ENCODE assay signal across 8 cellular contexts in the genomic region with DNA sequence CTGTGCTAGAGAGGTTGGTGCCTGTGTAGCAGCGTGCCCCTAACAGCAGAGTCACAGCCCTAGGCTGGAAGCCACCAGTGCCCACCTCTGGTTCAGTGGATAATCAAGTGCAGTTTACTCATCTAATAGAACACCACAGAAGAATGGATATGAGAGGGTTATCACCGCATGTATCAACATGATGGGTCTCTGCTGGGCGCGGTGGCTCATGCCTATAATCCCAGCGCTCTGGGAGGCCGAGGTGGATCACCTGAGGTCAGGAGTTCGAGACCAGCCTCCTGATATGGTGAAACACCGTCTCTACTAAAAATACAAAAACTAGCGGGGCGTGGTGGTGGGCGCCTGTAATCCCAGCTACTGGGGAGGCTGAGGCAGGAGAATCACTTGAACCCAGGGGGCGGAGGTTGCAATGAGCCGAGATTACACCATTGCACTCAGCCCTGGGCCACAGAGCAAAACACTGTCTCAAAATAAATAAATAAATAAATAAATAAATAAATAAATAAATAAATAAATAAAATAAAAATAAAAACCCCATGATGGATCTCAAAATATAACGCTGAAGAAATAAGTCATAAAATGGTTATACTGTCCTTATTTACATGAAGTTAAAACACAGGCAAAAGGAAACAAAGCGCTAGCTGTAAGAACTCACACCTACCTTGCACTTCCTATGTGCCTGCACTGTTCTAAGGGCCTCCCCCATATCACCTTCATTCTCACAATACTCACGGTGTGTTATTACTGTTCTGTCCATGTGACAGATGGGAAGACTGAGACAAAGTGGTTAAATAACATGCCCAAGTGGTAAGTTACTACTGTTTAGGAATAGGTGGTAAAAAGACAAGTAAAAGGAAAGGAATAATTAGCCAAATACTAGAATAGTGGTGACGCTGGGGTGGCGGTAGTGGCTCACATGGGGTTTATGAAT.
DNase-seq lines count a peak whose midpoint lies in the region; ATAC-seq and TF ChIP-seq lines count a peak whose summit lies in the region.

No MANE protein-coding gene starts in this region.

- H3K4me3 ChIP-seq in right lobe of liver: no peak overlapping the region

- peak in 1 of 2 donors; percentile 33 for ATAC-seq in activated naive CD4-positive, alpha-beta T cell treated with anti-CD3 and anti-CD28 coated beads, Interleukin-2, amount 50 U/mL, for 72 hours
- no peak for ATAC-seq in right lobe of liver

- 87% methylated on average over 8 of the region's 18 CpGs for WGBS in right lobe of liver (ENCODE audit: insufficient coverage, low coverage, low lambda C conversion rate, missing lambda C conversion rate)

- no peak for TF ChIP-seq POLR2A in right lobe of liver (IDR thresholded peaks at IDR 0.05)

- H3K9me3 Mint-ChIP-seq in activated naive CD4-positive, alpha-beta T cell treated with anti-CD3 and anti-CD28 coated beads, Interleukin-2, amount 10 ng/mL, durations not matched to agents 7 days and 5 days: no peaks in the 10 kb centered on the region
- no peaks in the 10 kb centered on the region for H3K9me3 Mint-ChIP-seq in activated naive CD4-positive, alpha-beta T cell treated with anti-CD3 and anti-CD28 coated beads, Interleukin-2, amount 50 U/mL, for 72 hours
- no peaks in the 10 kb centered on the region for H3K9me3 Mint-ChIP-seq in type B pancreatic cell

- TF ChIP-seq CTCF in right lobe of liver (IDR thresholded peaks at IDR 0.05): no peak
- TF ChIP-seq CTCF in type B pancreatic cell (conservative IDR thresholded peaks at IDR 0.05): no peak

- no peaks in the 10 kb centered on the region for H3K4me1 ChIP-seq in right lobe of liver

- CTCF ChIA-PET in activated naive CD4-positive, alpha-beta T cell treated with anti-CD3 and anti-CD28 coated beads, Interleukin-2, amount 10 ng/mL, durations not matched to agents 7 days and 5 days (lab: Charles Lee): interaction anchor here (0.5 to 2.0 kb wide), 3 partner anchors 40 to 49 kb away, joined by 3 to 5 read pairs (median 5); no protein-coding TSS in a partner anchor

- no peak overlapping the region for H3K4me3 Mint-ChIP-seq in activated naive CD4-positive, alpha-beta T cell treated with anti-CD3 and anti-CD28 coated beads, Interleukin-2, amount 10 ng/mL, durations not matched to agents 7 days and 5 days
- H3K4me3 Mint-ChIP-seq in type B pancreatic cell: no peak overlapping the region

- DNase-seq in activated naive CD4-positive, alpha-beta T cell treated with anti-CD3 and anti-CD28 coated beads, Interleukin-2, amount 10 ng/mL, durations not matched to agents 7 days and 5 days: no peak
- DNase-seq in activated naive CD4-positive, alpha-beta T cell treated with anti-CD3 and anti-CD28 coated beads, Interleukin-2, amount 50 U/mL, for 16 hours: no peak
- no peak for DNase-seq in activated naive CD4-positive, alpha-beta T cell treated with anti-CD3 and anti-CD28 coated beads, Interleukin-2, amount 50 U/mL, for 72 hours (ENCODE audit: low spot score in 2 of 2)
- no peak for DNase-seq in right lobe of liver
- DNase-seq in type B pancreatic cell (ENCODE audit: extremely low spot score, unreplicated experiment): no peak
- no peak for DNase-seq in NOMO-1 treated with dmso at 0.1 percent for 144 hours (lab: John Stamatoyannopoulos, UW; ENCODE audit: unreplicated experiment)
- no peak for DNase-seq in AG08396 (ENCODE audit: low spot score)
- no peak for DNase-seq in GM03348 (ENCODE audit: low spot score)

- peaks cover 8% of the 10 kb centered on the region for H3K36me3 Mint-ChIP-seq in activated naive CD4-positive, alpha-beta T cell treated with anti-CD3 and anti-CD28 coated beads, Interleukin-2, amount 10 ng/mL, durations not matched to agents 7 days and 5 days
- H3K36me3 Mint-ChIP-seq in activated naive CD4-positive, alpha-beta T cell treated with anti-CD3 and anti-CD28 coated beads, Interleukin-2, amount 50 U/mL, for 72 hours: peaks cover 0 to 21% of the 10 kb centered on the region in 2 donors
- H3K36me3 Mint-ChIP-seq in type B pancreatic cell: peaks cover 27% of the 10 kb centered on the region

- peak overlapping the region in 2 of 3 donors; percentile 18 to 71 for H3K27ac ChIP-seq in right lobe of liver

- peak overlapping the region; percentile 79 for H3K27ac Mint-ChIP-seq in activated naive CD4-positive, alpha-beta T cell treated with anti-CD3 and anti-CD28 coated beads, Interleukin-2, amount 10 ng/mL, durations not matched to agents 7 days and 5 days
- H3K27ac Mint-ChIP-seq in activated naive CD4-positive, alpha-beta T cell treated with anti-CD3 and anti-CD28 coated beads, Interleukin-2, amount 50 U/mL, for 72 hours: peak overlapping the region; percentile 86 to 96
- H3K27ac Mint-ChIP-seq in type B pancreatic cell: peak overlapping the region; percentile 92

- no peaks in the 10 kb centered on the region for H3K36me3 ChIP-seq in right lobe of liver

- no peaks in the 10 kb centered on the region for H3K9me3 ChIP-seq in right lobe of liver

- H3K27me3 ChIP-seq in right lobe of liver: no peaks in the 10 kb centered on the region

- no peaks in the 10 kb centered on the region for H3K27me3 Mint-ChIP-seq in activated naive CD4-positive, alpha-beta T cell treated with anti-CD3 and anti-CD28 coated beads, Interleukin-2, amount 10 ng/mL, durations not matched to agents 7 days and 5 days
- no peaks in the 10 kb centered on the region for H3K27me3 Mint-ChIP-seq in type B pancreatic cell

- intact Hi-C loops in right lobe of liver (cut with DNase I): no loop called here

- peaks cover 32% of the 10 kb centered on the region for H3K4me1 Mint-ChIP-seq in activated naive CD4-positive, alpha-beta T cell treated with anti-CD3 and anti-CD28 coated beads, Interleukin-2, amount 10 ng/mL, durations not matched to agents 7 days and 5 days
- H3K4me1 Mint-ChIP-seq in type B pancreatic cell (ENCODE audit: unreplicated experiment): peaks cover 33% of the 10 kb centered on the region
